Comparison of ENCODE assay signal across 22 cellular contexts in genomic region chr13:111955412-111955769, GRCh38.
"Had no signal": no experiment of that assay in that cellular context is flagged by ENCODE, and none has a peak within 500 bp of the region (broad histone marks: within the 10 kb centered on the region; RNA-seq: fewer than 3 reads in every experiment).

No MANE protein-coding gene starts in this region.

- H3K27me3 ChIP-seq: breast epithelium had no signal

- H3K4me1 Mint-ChIP-seq: activated naive CD8-positive, alpha-beta T cell treated with anti-CD3 and anti-CD28 coated beads, Interleukin-2, amount 10 ng/mL, durations not matched to agents 7 days and 5 days; activated T-helper 17 cell treated with anti-CD3 and anti-CD28 coated beads, Interleukin-2, amount 50 U/mL, for 72 hours; naive B cell had no signal

- H3K4me1 ChIP-seq: breast epithelium, heart right ventricle, spleen had no signal

- H3K4me3 ChIP-seq: breast epithelium, coronary artery, heart right ventricle, spleen, thoracic aorta had no signal

- H3K27ac Mint-ChIP-seq: activated CD8-positive, alpha-beta T cell treated with anti-CD3 and anti-CD28 coated beads, Interleukin-2, amount 10 ng/mL, durations not matched to agents 7 days and 5 days; activated naive CD4-positive, alpha-beta T cell treated with anti-CD3 and anti-CD28 coated beads for 36 hours; activated naive CD8-positive, alpha-beta T cell treated with anti-CD3 and anti-CD28 coated beads, Interleukin-2, amount 10 ng/mL, durations not matched to agents 7 days and 5 days; activated T-cell treated with anti-CD3 and anti-CD28 coated beads, Interleukin-2, amount 50 U/mL, for 24 hours; activated T-helper 17 cell treated with anti-CD3 and anti-CD28 coated beads, Interleukin-2, amount 50 U/mL, for 72 hours; naive B cell; progenitor cell of endocrine pancreas had no signal

- H3K9me3 ChIP-seq: thoracic aorta had no signal

- H3K36me3 Mint-ChIP-seq: activated naive CD8-positive, alpha-beta T cell treated with anti-CD3 and anti-CD28 coated beads, Interleukin-2, amount 10 ng/mL, durations not matched to agents 7 days and 5 days; naive B cell; type B pancreatic cell had no signal

- H3K36me3 ChIP-seq: breast epithelium, heart right ventricle, spleen, thoracic aorta had no signal

- H3K27ac ChIP-seq: breast epithelium, coronary artery, heart right ventricle, spleen, thoracic aorta had no signal

- H3K4me3 Mint-ChIP-seq: activated CD8-positive, alpha-beta T cell treated with anti-CD3 and anti-CD28 coated beads, Interleukin-2, amount 10 ng/mL, durations not matched to agents 7 days and 5 days; activated naive CD4-positive, alpha-beta T cell treated with anti-CD3 and anti-CD28 coated beads for 36 hours; activated naive CD8-positive, alpha-beta T cell treated with anti-CD3 and anti-CD28 coated beads, Interleukin-2, amount 10 ng/mL, durations not matched to agents 7 days and 5 days; activated T-cell treated with anti-CD3 and anti-CD28 coated beads, Interleukin-2, amount 50 U/mL, for 24 hours; activated T-helper 17 cell treated with anti-CD3 and anti-CD28 coated beads, Interleukin-2, amount 50 U/mL, for 72 hours; naive B cell; neural crest cell; type B pancreatic cell had no signal

- H3K9me3 Mint-ChIP-seq: activated naive CD4-positive, alpha-beta T cell treated with anti-CD3 and anti-CD28 coated beads for 36 hours; activated T-helper 17 cell treated with anti-CD3 and anti-CD28 coated beads, Interleukin-2, amount 50 U/mL, for 72 hours had no signal

- ATAC-seq: activated CD8-positive, alpha-beta T cell treated with anti-CD3 and anti-CD28 coated beads, Interleukin-2, amount 10 ng/mL, durations not matched to agents 7 days and 5 days; activated T-helper 17 cell treated with anti-CD3 and anti-CD28 coated beads, Interleukin-2, amount 50 U/mL, for 72 hours; heart right ventricle; left cardiac atrium had no signal

- DNase-seq: activated CD4-positive, alpha-beta T cell treated with anti-CD3 and anti-CD28 coated beads, Interleukin-2, amount 50 U/mL, for 1 hour; activated CD4-positive, CD25-positive, alpha-beta regulatory T cell treated with anti-CD3 and anti-CD28 coated beads, Interleukin-2, amount 50 U/mL, for 72 hours; activated CD8-positive, alpha-beta T cell treated with anti-CD3 and anti-CD28 coated beads, Interleukin-2, amount 10 ng/mL, durations not matched to agents 7 days and 5 days; activated naive CD4-positive, alpha-beta T cell treated with anti-CD3 and anti-CD28 coated beads for 36 hours; activated naive CD8-positive, alpha-beta T cell treated with anti-CD3 and anti-CD28 coated beads, Interleukin-2, amount 10 ng/mL, durations not matched to agents 7 days and 5 days; activated T-cell treated with anti-CD3 and anti-CD28 coated beads, Interleukin-2, amount 50 U/mL, for 24 hours; amniotic stem cell; foreskin fibroblast; heart right ventricle; left cardiac atrium; naive B cell; retina; spleen; stimulated activated CD4-positive, alpha-beta T cell treated with anti-CD3 and anti-CD28 coated beads, Interleukin-4, amount 100 ng/mL, for 1 hour; stimulated activated naive CD4-positive, alpha-beta T cell had no signal

- H3K27me3 Mint-ChIP-seq: activated naive CD8-positive, alpha-beta T cell treated with anti-CD3 and anti-CD28 coated beads, Interleukin-2, amount 10 ng/mL, durations not matched to agents 7 days and 5 days; activated T-helper 17 cell treated with anti-CD3 and anti-CD28 coated beads, Interleukin-2, amount 50 U/mL, for 72 hours; naive B cell had no signal
